In the genomic region with DNA sequence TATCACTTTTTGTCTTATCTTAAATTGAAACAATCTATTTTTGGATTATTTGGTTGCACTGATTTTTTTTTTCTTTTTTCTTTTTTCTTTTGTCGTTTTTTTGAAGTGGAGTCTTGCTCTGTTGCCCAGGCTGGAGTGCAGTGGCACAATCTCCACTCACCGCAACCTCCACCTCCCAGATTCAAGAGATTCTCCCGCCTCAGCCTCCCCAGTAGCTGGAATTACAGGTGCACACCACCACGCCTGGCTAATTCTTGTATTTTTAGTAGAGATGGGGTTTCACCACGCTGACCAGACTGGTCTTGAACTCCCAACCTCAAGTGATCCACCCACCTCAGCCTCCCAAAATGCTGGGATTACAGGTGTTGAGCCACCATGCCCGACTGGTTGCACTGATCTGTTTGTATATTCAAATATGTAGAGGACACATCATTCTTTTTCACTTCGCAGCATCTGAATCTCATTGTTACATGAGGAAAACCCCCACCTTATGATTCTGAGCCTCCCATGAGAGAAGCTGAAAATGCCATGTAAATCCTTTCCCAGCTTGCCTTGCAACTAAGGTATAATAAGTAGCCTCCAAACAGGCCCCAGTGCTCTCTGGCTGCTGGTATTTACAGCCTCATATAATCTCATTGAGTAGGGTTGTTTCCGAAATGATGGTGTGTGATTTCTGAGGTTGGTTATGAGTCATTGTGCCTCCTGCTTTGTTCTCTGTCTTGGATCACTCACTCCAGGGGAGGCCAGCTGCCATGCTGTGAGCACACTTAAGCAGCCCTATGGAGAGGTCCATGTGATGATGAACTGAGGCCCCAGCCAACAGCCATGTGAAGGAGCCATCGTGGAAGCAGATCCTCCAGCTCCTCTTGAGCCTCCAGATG, we compare ENCODE assay signal across 9 cellular contexts. TPM values are rescaled to one million over a fixed set of nuclear protein-coding genes. Genes with fewer than 3 reads are reported as not detected.
DNase-seq lines count a peak whose midpoint lies in the region; ATAC-seq, FAIRE-seq and TF ChIP-seq lines count a peak whose summit lies in the region.
"Had no signal": no experiment of that assay in that cellular context is flagged by ENCODE, and none has a peak within 500 bp of the region (broad histone marks: within the 10 kb centered on the region; RNA-seq: fewer than 3 reads in every experiment).

No MANE protein-coding gene starts in this region.

- H3K27me3 ChIP-seq in pancreas, result no peaks in the 10 kb centered on the region
- H3K27me3 ChIP-seq in left ventricle myocardium inferior (ENCODE audit: low read depth), result no peaks in the 10 kb centered on the region
- H3K27me3 ChIP-seq: neutrophil had no signal

- no peak for TF ChIP-seq CTCF in pancreas (IDR thresholded peaks at IDR 0.05)
- no peak for TF ChIP-seq CTCF in left ventricle myocardium inferior (IDR thresholded peaks at IDR 0.05; ENCODE audit: borderline replicate concordance)

- WGBS in pancreas, 2 donors, result 81 to 82% methylated on average over 9 of the region's 9 CpGs

- H3K36me3 ChIP-seq in pancreas (no peaks in the 10 kb centered on the region), left ventricle myocardium inferior (no peaks in the 10 kb centered on the region)
- H3K36me3 ChIP-seq: neutrophil had no signal

- no peak overlapping the region for H3K4me3 ChIP-seq in pancreas
- H3K4me3 ChIP-seq in left ventricle myocardium inferior, result no peak overlapping the region

- no peak overlapping the region for H3K27ac ChIP-seq in pancreas
- H3K27ac ChIP-seq in left ventricle myocardium inferior (replicated peaks), result no peak overlapping the region
- H3K27ac ChIP-seq: neutrophil had no signal

- ATAC-seq in GM19455 (IDR thresholded peaks at IDR 0.05; ENCODE audit: unreplicated experiment) (peak; percentile 36), HG03460 (IDR thresholded peaks at IDR 0.05; ENCODE audit: unreplicated experiment) (peak; percentile 40), pancreas (no peak)

- peak; percentile 81 for DNase-seq in EH (ENCODE audit: low read depth)
- peak; percentile 73 for DNase-seq in activated CD4-positive, alpha-beta T cell treated with anti-CD3 and anti-CD28 coated beads for 48 hours
- peak; percentile 86 for DNase-seq in kidney tubule cell (ENCODE audit: low spot score)
- no peak for DNase-seq in pancreas
- DNase-seq in left ventricle myocardium inferior, result no peak
- DNase-seq in HuH-7.5 (ENCODE audit: low spot score), result no peak

- FAIRE-seq in pancreas (lab: Jason Lieb, UNC), result no peak

- no peaks in the 10 kb centered on the region for H3K9me3 ChIP-seq in pancreas
- H3K9me3 ChIP-seq in left ventricle myocardium inferior (replicated peaks), result no peaks in the 10 kb centered on the region
- H3K9me3 ChIP-seq: neutrophil had no signal

- intact Hi-C loops in pancreas (cut with DNase I) (no loop called here), left ventricle myocardium inferior (cut with micrococcal nuclease) (no loop called here)

- H3K4me1 ChIP-seq in pancreas, result no peaks in the 10 kb centered on the region
- peaks cover 20% of the 10 kb centered on the region for H3K4me1 ChIP-seq in left ventricle myocardium inferior

RNA-seq across cellular contexts. Expression of a gene that starts 5.2 kb away (rescaled TPM):
- total RNA-seq in pancreas (100 to 1,000 TPM; 270 to 736 (median 428) TPM), left ventricle myocardium inferior (348 TPM)
- 100 to 1,000 TPM; 287 to 412 TPM for polyA plus RNA-seq in pancreas

RNA-seq across cellular contexts. Expression of a gene that starts 40.7 kb away (rescaled TPM):
- total RNA-seq in pancreas (10 to 100 TPM in 3 of 6 donors, 1 to 10 TPM in 3; 5.8 to 13.8 (median 8.1) TPM), left ventricle myocardium inferior (11.3 TPM)
- 10 to 100 TPM in 1 of 2 donors, 1 to 10 TPM in 1; 8.5 to 11.5 TPM for polyA plus RNA-seq in pancreas

Comparison
In these comparisons a context has a peak if more than half of its experiments do, and no peak if none do; other contexts are left out.
1. DNase-seq: peak in EH (single experiment), activated CD4-positive, alpha-beta T cell treated with anti-CD3 and anti-CD28 coated beads for 48 hours (single experiment) and kidney tubule cell (single experiment); none in pancreas (0 of 6), left ventricle myocardium inferior (single experiment) and HuH-7.5 (single experiment).
2. ATAC-seq: peak in GM19455 (single experiment) and HG03460 (single experiment); none in pancreas (0 of 4).